ENCODE assay signal across 1 cellular context in the genomic region with DNA sequence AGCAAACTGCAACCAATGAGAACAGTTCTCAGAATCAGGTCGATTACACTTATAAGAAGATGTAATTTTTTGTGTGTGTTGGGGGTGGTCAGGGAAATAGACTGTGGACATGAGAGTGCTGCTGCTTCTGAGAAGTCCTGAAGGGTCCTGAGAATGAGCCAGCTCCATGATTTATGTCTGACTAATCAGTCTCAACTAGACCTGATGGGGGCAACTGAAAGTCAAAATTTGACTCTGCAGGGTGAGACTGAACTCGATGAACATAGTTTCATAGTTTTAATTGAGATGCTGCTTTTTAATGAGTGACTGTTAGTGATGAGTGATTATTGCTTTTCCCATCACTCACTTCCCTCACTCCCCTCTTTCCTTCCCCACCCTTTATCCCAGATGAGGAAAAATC.
TF ChIP-seq lines count a peak whose summit lies in the region.

No MANE protein-coding gene starts in this region.

TF ChIP-seq in K562, 482 proteins besides CTCF, POLR2A, EP300 and RAD21:
- no peak for TF ChIP-seq ARHGAP35 (IDR thresholded peaks at IDR 0.05; ENCODE audit: partially characterized antibody)
- TF ChIP-seq MEIS2 (IDR thresholded peaks at IDR 0.05; ENCODE audit: partially characterized antibody): peak; percentile 17
